In the genomic region with DNA sequence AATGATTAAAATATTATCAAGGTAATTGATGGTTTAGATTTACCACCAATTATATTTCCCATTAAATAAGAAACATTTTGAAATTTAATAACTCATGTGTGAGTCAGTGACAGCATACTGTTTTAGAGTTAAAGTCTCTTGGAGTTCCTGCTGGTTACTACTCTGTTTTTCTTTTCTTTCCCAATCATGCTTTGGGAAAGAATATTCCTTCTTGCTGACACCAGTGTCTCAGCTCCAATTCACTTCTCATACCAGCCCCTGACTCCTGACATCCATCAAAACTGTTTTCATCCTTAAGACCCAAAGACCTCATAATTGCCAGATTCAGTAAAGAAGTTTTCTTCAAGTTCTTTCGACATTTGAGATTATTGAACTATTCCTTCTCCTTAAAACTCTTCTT, we compare ENCODE assay signal across 16 cellular contexts.
"Had no signal": no experiment of that assay in that cellular context is flagged by ENCODE, and none has a peak within 500 bp of the region (broad histone marks: within the 10 kb centered on the region; RNA-seq: fewer than 3 reads in every experiment).

No MANE protein-coding gene starts in this region.

- H3K4me3 ChIP-seq: mucosa of descending colon, stomach, thoracic aorta, upper lobe of right lung had no signal

- H3K27me3 ChIP-seq: foreskin keratinocyte, stomach, upper lobe of right lung had no signal

- ATAC-seq: activated CD8-positive, alpha-beta T cell treated with anti-CD3 and anti-CD28 coated beads, Interleukin-2, amount 10 ng/mL, durations not matched to agents 7 days and 5 days; foreskin keratinocyte; left ventricle myocardium superior; mucosa of descending colon; naive thymus-derived CD8-positive, alpha-beta T cell; T-helper 17 cell; upper lobe of right lung had no signal

- H3K4me1 ChIP-seq: foreskin keratinocyte, upper lobe of right lung had no signal

- DNase-seq: activated CD4-positive, alpha-beta T cell treated with anti-CD3 and anti-CD28 coated beads for 48 hours; activated CD8-positive, alpha-beta memory T cell treated with anti-CD3 and anti-CD28 coated beads, Interleukin-2, amount 50 U/mL, for 4 hours; activated CD8-positive, alpha-beta T cell treated with anti-CD3 and anti-CD28 coated beads, Interleukin-2, amount 10 ng/mL, durations not matched to agents 7 days and 5 days; activated gamma-delta T cell treated with Interleukin-2 at 50 U/mL for 16 hours; glutamatergic neuron; kidney glomerular epithelial cell; left ventricle myocardium superior; mucosa of descending colon; naive thymus-derived CD8-positive, alpha-beta T cell; stimulated activated CD4-positive, alpha-beta T cell treated with anti-CD3 and anti-CD28 coated beads, Interleukin-12 subunit alpha, Interleukin-12 subunit beta, amount 100 ng/mL, for 4 hours; stimulated activated CD4-positive, alpha-beta T cell treated with anti-CD3 and anti-CD28 coated beads, Interleukin-2, amount 100 ng/mL, for 24 hours; stomach; T-helper 17 cell; upper lobe of right lung had no signal

- H3K9me3 ChIP-seq: mucosa of descending colon, stomach, thoracic aorta, upper lobe of right lung had no signal

- H3K27ac ChIP-seq: foreskin keratinocyte, stomach, thoracic aorta, upper lobe of right lung had no signal

- H3K36me3 ChIP-seq: stomach, thoracic aorta, upper lobe of right lung had no signal
